ENCODE assay signal across 14 cellular contexts in genomic region chr3:187019542-187020072, GRCh38.
DNase-seq lines count a peak whose midpoint lies in the region; ATAC-seq, FAIRE-seq and TF ChIP-seq lines count a peak whose summit lies in the region.
"Had no signal": no experiment of that assay in that cellular context is flagged by ENCODE, and none has a peak within 500 bp of the region (broad histone marks: within the 10 kb centered on the region; RNA-seq: fewer than 3 reads in every experiment).

No MANE protein-coding gene starts in this region.

- H3K4me3 Mint-ChIP-seq in activated CD4-positive, alpha-beta T cell treated with anti-CD3 and anti-CD28 coated beads, Interleukin-2, amount 10 ng/mL, durations not matched to agents 24 days and 14 days: peak overlapping the region; percentile 17
- H3K4me3 Mint-ChIP-seq in activated CD8-positive, alpha-beta T cell treated with anti-CD3 and anti-CD28 coated beads, Interleukin-2, amount 10 ng/mL, durations not matched to agents 7 days and 5 days: no peak overlapping the region
- H3K4me3 Mint-ChIP-seq in natural killer cell: no peak overlapping the region

- FAIRE-seq in GM19239 (lab: Jason Lieb, UNC) (peak; percentile 48), frontal cortex (lab: Jason Lieb, UNC) (no peak)
- FAIRE-seq: astrocyte had no signal

- H3K36me3 Mint-ChIP-seq in activated CD4-positive, alpha-beta T cell treated with anti-CD3 and anti-CD28 coated beads, Interleukin-2, amount 10 ng/mL, durations not matched to agents 24 days and 14 days (ENCODE audit: low read depth): peaks cover 42% of the 10 kb centered on the region
- peaks cover 51% of the 10 kb centered on the region for H3K36me3 Mint-ChIP-seq in activated CD8-positive, alpha-beta T cell treated with anti-CD3 and anti-CD28 coated beads, Interleukin-2, amount 10 ng/mL, durations not matched to agents 7 days and 5 days (ENCODE audit: low read depth)
- no peaks in the 10 kb centered on the region for H3K36me3 Mint-ChIP-seq in natural killer cell

- no peaks in the 10 kb centered on the region for H3K9me3 Mint-ChIP-seq in activated CD4-positive, alpha-beta T cell treated with anti-CD3 and anti-CD28 coated beads, Interleukin-2, amount 10 ng/mL, durations not matched to agents 24 days and 14 days
- H3K9me3 Mint-ChIP-seq in activated CD8-positive, alpha-beta T cell treated with anti-CD3 and anti-CD28 coated beads, Interleukin-2, amount 10 ng/mL, durations not matched to agents 7 days and 5 days (ENCODE audit: insufficient read depth): no peaks in the 10 kb centered on the region
- no peaks in the 10 kb centered on the region for H3K9me3 Mint-ChIP-seq in natural killer cell

- CTCF ChIA-PET in activated CD8-positive, alpha-beta T cell treated with anti-CD3 and anti-CD28 coated beads, Interleukin-2, amount 10 ng/mL, durations not matched to agents 7 days and 5 days (lab: Charles Lee): interaction anchor here (0.9 to 1.6 kb wide), 4 partner anchors 8 to 52 kb away, joined by 3 to 5 read pairs (median 3); no protein-coding TSS in a partner anchor

- no peak for ATAC-seq in activated CD8-positive, alpha-beta T cell treated with anti-CD3 and anti-CD28 coated beads, Interleukin-2, amount 10 ng/mL, durations not matched to agents 7 days and 5 days
- ATAC-seq in natural killer cell (no peak), HG03457 (IDR thresholded peaks at IDR 0.05; ENCODE audit: unreplicated experiment) (no peak)

- POLR2A ChIA-PET in activated CD8-positive, alpha-beta T cell treated with anti-CD3 and anti-CD28 coated beads, Interleukin-2, amount 10 ng/mL, durations not matched to agents 7 days and 5 days (lab: Charles Lee): no interaction called here

- H3K27me3 Mint-ChIP-seq in activated CD4-positive, alpha-beta T cell treated with anti-CD3 and anti-CD28 coated beads, Interleukin-2, amount 10 ng/mL, durations not matched to agents 24 days and 14 days: no peaks in the 10 kb centered on the region
- no peaks in the 10 kb centered on the region for H3K27me3 Mint-ChIP-seq in activated CD8-positive, alpha-beta T cell treated with anti-CD3 and anti-CD28 coated beads, Interleukin-2, amount 10 ng/mL, durations not matched to agents 7 days and 5 days (ENCODE audit: low read depth)
- H3K27me3 Mint-ChIP-seq in natural killer cell (ENCODE audit: low read depth in 2 of 2): no peaks in the 10 kb centered on the region

- peak overlapping the region; percentile 57 for H3K27ac Mint-ChIP-seq in activated CD4-positive, alpha-beta T cell treated with anti-CD3 and anti-CD28 coated beads, Interleukin-2, amount 10 ng/mL, durations not matched to agents 24 days and 14 days
- H3K27ac Mint-ChIP-seq in activated CD8-positive, alpha-beta T cell treated with anti-CD3 and anti-CD28 coated beads, Interleukin-2, amount 10 ng/mL, durations not matched to agents 7 days and 5 days: peak overlapping the region; percentile 92
- H3K27ac Mint-ChIP-seq in natural killer cell: peak overlapping the region; percentile 18 to 50

- no peak for TF ChIP-seq CTCF in natural killer cell (IDR thresholded peaks at IDR 0.05)

- intact Hi-C loops in activated CD4-positive, alpha-beta T cell treated with anti-CD3 and anti-CD28 coated beads, Interleukin-2, amount 10 ng/mL, durations not matched to agents 24 days and 14 days (cut with micrococcal nuclease): no loop called here
- intact Hi-C loops in natural killer cell (cut with micrococcal nuclease): no loop called here

- H3K4me1 Mint-ChIP-seq in activated CD4-positive, alpha-beta T cell treated with anti-CD3 and anti-CD28 coated beads, Interleukin-2, amount 10 ng/mL, durations not matched to agents 24 days and 14 days: peaks cover 51% of the 10 kb centered on the region
- H3K4me1 Mint-ChIP-seq in activated CD8-positive, alpha-beta T cell treated with anti-CD3 and anti-CD28 coated beads, Interleukin-2, amount 10 ng/mL, durations not matched to agents 7 days and 5 days (ENCODE audit: low read depth): peaks cover 61% of the 10 kb centered on the region
- peaks cover 47 to 68% of the 10 kb centered on the region in 2 donors for H3K4me1 Mint-ChIP-seq in natural killer cell

- DNase-seq in activated CD4-positive, alpha-beta T cell treated with anti-CD3 and anti-CD28 coated beads, Interleukin-2, amount 10 ng/mL, durations not matched to agents 24 days and 14 days: no peak
- DNase-seq in activated CD4-positive, alpha-beta T cell treated with anti-CD3 and anti-CD28 coated beads for 1 hour: no peak
- no peak for DNase-seq in GM19239 (ENCODE audit: insufficient read length, low spot score)
- no peak for DNase-seq in activated CD8-positive, alpha-beta T cell treated with anti-CD3 and anti-CD28 coated beads, Interleukin-2, amount 10 ng/mL, durations not matched to agents 7 days and 5 days
- no peak for DNase-seq in natural killer cell
- DNase-seq in COLO668 (lab: John Stamatoyannopoulos, UW; ENCODE audit: unreplicated experiment): no peak
- no peak for DNase-seq in frontal cortex (ENCODE audit: low spot score in 2 of 2)
- DNase-seq: activated CD4-positive, alpha-beta T cell treated with anti-CD3 and anti-CD28 coated beads, Interleukin-2, amount 50 U/mL, for 1 hour; effector CD8-positive, alpha-beta T cell; head of caudate nucleus; NCI-H1048; spleen had no signal

Comparison
In these comparisons a context has a peak if more than half of its experiments do, and no peak if none do; other contexts are left out.
1. H3K27ac Mint-ChIP-seq: peak in every context shown above with its lines; median percentile 92 in activated CD8-positive, alpha-beta T cell treated with anti-CD3 and anti-CD28 coated beads, Interleukin-2, amount 10 ng/mL, durations not matched to agents 7 days and 5 days; 57 in activated CD4-positive, alpha-beta T cell treated with anti-CD3 and anti-CD28 coated beads, Interleukin-2, amount 10 ng/mL, durations not matched to agents 24 days and 14 days; 34 in natural killer cell.